In the genomic region with DNA sequence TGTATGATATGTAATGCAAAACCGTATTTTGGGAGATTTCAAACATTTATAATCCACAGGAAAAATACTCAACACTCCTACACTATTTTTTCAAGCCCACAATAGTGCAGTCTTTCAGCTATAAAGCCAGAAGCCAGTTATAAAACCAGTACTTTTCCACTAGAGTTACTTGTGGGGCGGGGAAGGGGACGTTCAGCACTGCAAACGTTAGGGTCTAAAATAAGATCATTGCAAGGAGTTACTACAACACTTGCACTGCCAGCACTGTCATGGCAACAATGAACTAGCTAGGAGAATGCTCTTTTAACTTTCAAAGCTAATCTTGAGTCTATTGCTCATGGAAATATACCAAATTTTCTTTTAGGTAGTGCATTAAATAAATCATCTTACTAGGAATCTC, we compare ENCODE assay signal across 13 cellular contexts. TPM values are rescaled to one million over a fixed set of nuclear protein-coding genes. Genes with fewer than 3 reads are reported as not detected.
DNase-seq lines count a peak whose midpoint lies in the region; TF ChIP-seq lines count a peak whose summit lies in the region.
"Had no signal": no experiment of that assay in that cellular context is flagged by ENCODE, and none has a peak within 500 bp of the region (broad histone marks: within the 10 kb centered on the region; RNA-seq: fewer than 3 reads in every experiment).

No MANE protein-coding gene starts in this region.

- peaks cover 15% of the 10 kb centered on the region for H3K4me1 Mint-ChIP-seq in neural progenitor cell
- H3K4me1 Mint-ChIP-seq in endothelial cell (ENCODE audit: unreplicated experiment): peaks cover 10% of the 10 kb centered on the region
- H3K4me1 Mint-ChIP-seq: activated T-helper 17 cell treated with anti-CD3 and anti-CD28 coated beads, Interleukin-2, amount 50 U/mL, for 72 hours had no signal

- H3K4me1 ChIP-seq in neural progenitor cell (no peaks in the 10 kb centered on the region), uterus (peaks cover 0 to 4% of the 10 kb centered on the region in 2 donors)

- H4K20me1 ChIP-seq in neural progenitor cell (ENCODE audit: low read depth): no peaks in the 10 kb centered on the region

- H3K36me3 Mint-ChIP-seq in neural progenitor cell (no peaks in the 10 kb centered on the region), endothelial cell (ENCODE audit: low read depth, unreplicated experiment) (no peaks in the 10 kb centered on the region)

- no peak overlapping the region for H3K4me2 ChIP-seq in neural progenitor cell

- no peak overlapping the region for H3K9ac ChIP-seq in neural progenitor cell

- TF ChIP-seq CTCF in fibroblast of the aortic adventitia (IDR thresholded peaks at IDR 0.05; ENCODE audit: insufficient read depth, low read length) (no peak), neural progenitor cell (IDR thresholded peaks at IDR 0.05) (no peak), uterus (IDR thresholded peaks at IDR 0.05) (no peak), GM13976 (IDR thresholded peaks at IDR 0.05; ENCODE audit: borderline replicate concordance, control extremely low read depth, extremely low read depth, insufficient read depth, missing control alignments) (no peak), endothelial cell (IDR thresholded peaks at IDR 0.05; ENCODE audit: unreplicated experiment) (no peak)

- H2AFZ ChIP-seq in neural progenitor cell (replicated peaks): no peak overlapping the region

- H3K27ac Mint-ChIP-seq in neural progenitor cell (peak overlapping the region; percentile 29), endothelial cell (ENCODE audit: unreplicated experiment) (no peak overlapping the region)
- H3K27ac Mint-ChIP-seq: activated T-helper 17 cell treated with anti-CD3 and anti-CD28 coated beads, Interleukin-2, amount 50 U/mL, for 72 hours; CD4-positive, alpha-beta memory T cell had no signal

- H3K4me3 Mint-ChIP-seq in neural progenitor cell (peak overlapping the region; percentile 41), endothelial cell (ENCODE audit: unreplicated experiment) (no peak overlapping the region)
- H3K4me3 Mint-ChIP-seq: activated T-helper 17 cell treated with anti-CD3 and anti-CD28 coated beads, Interleukin-2, amount 50 U/mL, for 72 hours; CD4-positive, alpha-beta memory T cell had no signal

- TF ChIP-seq POLR2A in uterus (IDR thresholded peaks at IDR 0.05): no peak

- H3K4me3 ChIP-seq in fibroblast of the aortic adventitia (ENCODE audit: low read depth, low read length) (no peak overlapping the region), neural progenitor cell (no peak overlapping the region), uterus (no peak overlapping the region)
- H3K4me3 ChIP-seq: suprapubic skin had no signal

- H3K9me3 Mint-ChIP-seq in neural progenitor cell: no peaks in the 10 kb centered on the region
- H3K9me3 Mint-ChIP-seq in endothelial cell (ENCODE audit: unreplicated experiment): no peaks in the 10 kb centered on the region
- H3K9me3 Mint-ChIP-seq: activated T-helper 17 cell treated with anti-CD3 and anti-CD28 coated beads, Interleukin-2, amount 50 U/mL, for 72 hours; CD4-positive, alpha-beta memory T cell had no signal

- in situ Hi-C loops in GM13976 (cut with MboI; ENCODE audit: low sequenced_read_pairs, unreplicated experiment): no loop called here

- intact Hi-C loops in uterus (cut with DNase I; ENCODE audit: low total_unique reads): no loop called here

- no peaks in the 10 kb centered on the region for H3F3A ChIP-seq in neural progenitor cell (ENCODE audit: low read depth)

- no peaks in the 10 kb centered on the region for H3K36me3 ChIP-seq in neural progenitor cell
- no peaks in the 10 kb centered on the region for H3K36me3 ChIP-seq in uterus
- H3K36me3 ChIP-seq: brain microvascular endothelial cell, suprapubic skin had no signal

- no peak overlapping the region for H3K27ac ChIP-seq in neural progenitor cell
- peak overlapping the region; percentile 33 to 82 for H3K27ac ChIP-seq in uterus
- H3K27ac ChIP-seq: brain microvascular endothelial cell, epithelial cell of prostate, suprapubic skin had no signal

- no peaks in the 10 kb centered on the region for H3K79me2 ChIP-seq in neural progenitor cell (ENCODE audit: low read depth)

- H3K27me3 ChIP-seq in neural progenitor cell (no peaks in the 10 kb centered on the region), uterus (no peaks in the 10 kb centered on the region)
- H3K27me3 ChIP-seq: brain microvascular endothelial cell, suprapubic skin had no signal

- no peaks in the 10 kb centered on the region for H3K27me3 Mint-ChIP-seq in neural progenitor cell (ENCODE audit: insufficient read depth, low read depth)
- H3K27me3 Mint-ChIP-seq in endothelial cell (ENCODE audit: unreplicated experiment): no peaks in the 10 kb centered on the region
- H3K27me3 Mint-ChIP-seq: activated T-helper 17 cell treated with anti-CD3 and anti-CD28 coated beads, Interleukin-2, amount 50 U/mL, for 72 hours; CD4-positive, alpha-beta memory T cell had no signal

- DNase-seq in SIG-M5 treated with dmso at 0.1 percent for 504 hours (lab: John Stamatoyannopoulos, UW; ENCODE audit: unreplicated experiment) (peak; percentile 68), fibroblast of the aortic adventitia (ENCODE audit: low read depth) (peak; percentile 48), neural progenitor cell (ENCODE audit: low spot score) (no peak), uterus (peak; percentile 63 to 81), GM13976 (ENCODE audit: low spot score) (no peak), endothelial cell (ENCODE audit: low spot score) (no peak)
- DNase-seq in stimulated activated CD4-positive, alpha-beta T cell treated with anti-CD3 and anti-CD28 coated beads, Interleukin-12 subunit alpha, Interleukin-12 subunit beta, amount 100 ng/mL, for 4 hours: no peak
- DNase-seq: activated CD4-positive, alpha-beta T cell treated with anti-CD3 and anti-CD28 coated beads for 4 hours; brain microvascular endothelial cell; CD4-positive, alpha-beta memory T cell had no signal

- no peaks in the 10 kb centered on the region for H3K9me3 ChIP-seq in neural progenitor cell (ENCODE audit: low read depth)
- H3K9me3 ChIP-seq in uterus: no peaks in the 10 kb centered on the region
- H3K9me3 ChIP-seq: suprapubic skin had no signal

RNA-seq across cellular contexts. Expression of gene SESN1, which starts 14.7 kb away (rescaled TPM):
- 22.7 and 22.8 TPM in 2 replicates for total RNA-seq in fibroblast of the aortic adventitia (ENCODE audit: low replicate concordance)
- total RNA-seq in neural progenitor cell (ENCODE audit: low replicate concordance): 31.4 and 40.8 TPM in 2 replicates
- 100 to 1,000 TPM in 1 of 4 donors, 10 to 100 TPM in 3; 32.3 to 104 (median 70.7) TPM for total RNA-seq in uterus
- total RNA-seq in endothelial cell (ENCODE audit: unreplicated experiment): 23.6 TPM

RNA-seq across cellular contexts. Expression of gene CEP57L1, which starts 15.3 kb away (rescaled TPM):
- total RNA-seq in fibroblast of the aortic adventitia (ENCODE audit: low replicate concordance) (27.1 and 41.3 TPM in 2 replicates), neural progenitor cell (ENCODE audit: low replicate concordance) (34.6 and 68.0 TPM in 2 replicates), uterus (10 to 100 TPM in 2 of 4 donors, 1 to 10 TPM in 2; 5.6 to 52.7 (median 17.5) TPM), endothelial cell (ENCODE audit: unreplicated experiment) (11.0 TPM)

Comparison
In these comparisons a context has a peak if more than half of its experiments do, and no peak if none do; other contexts are left out.
1. DNase-seq: peak in SIG-M5 treated with dmso at 0.1 percent for 504 hours (single experiment), fibroblast of the aortic adventitia (single experiment) and uterus (2 of 2); none in neural progenitor cell (single experiment), GM13976 (single experiment), stimulated activated CD4-positive, alpha-beta T cell treated with anti-CD3 and anti-CD28 coated beads, Interleukin-12 subunit alpha, Interleukin-12 subunit beta, amount 100 ng/mL, for 4 hours (single experiment) and endothelial cell (single experiment).